11 cellular contexts compared by ENCODE assay signal in the genomic region with DNA sequence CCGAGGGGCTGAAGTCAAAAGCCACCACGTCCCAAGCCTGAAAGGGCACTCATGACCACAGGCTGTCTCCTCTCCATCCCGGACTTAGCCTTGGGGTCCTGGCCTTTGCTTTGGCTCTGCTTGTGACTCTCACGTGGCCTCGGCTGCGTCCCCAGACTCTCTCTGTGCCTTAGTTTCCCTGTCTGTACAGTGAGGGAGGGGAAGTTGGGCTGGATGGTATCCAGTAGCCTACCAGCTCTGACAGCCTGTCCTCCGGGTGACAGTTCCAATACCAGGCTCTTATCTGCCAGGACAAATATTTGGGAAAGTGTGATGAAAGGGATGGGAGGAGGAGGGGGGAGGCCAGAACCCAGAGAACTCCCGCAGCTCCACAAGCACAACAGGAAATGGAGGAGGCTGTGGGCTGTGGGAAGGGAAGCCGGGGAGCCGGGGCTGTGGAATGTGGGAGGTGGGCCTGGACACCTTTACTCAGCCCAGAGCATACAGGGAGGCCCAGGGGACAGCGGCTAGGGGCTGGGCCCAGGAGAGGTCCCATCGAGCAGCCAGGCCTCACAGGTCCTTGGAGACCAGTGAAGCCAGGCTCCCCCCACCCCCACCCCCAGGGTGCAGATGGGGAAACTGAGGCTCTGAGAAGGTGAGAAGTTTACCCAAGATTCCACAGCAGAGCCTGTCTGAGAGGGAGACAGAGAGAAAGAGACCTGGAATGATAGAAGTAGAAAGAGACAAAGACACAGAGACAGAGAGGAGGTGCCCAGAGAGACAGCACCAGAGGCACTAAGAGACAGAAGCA. TPM values are rescaled to one million over a fixed set of nuclear protein-coding genes. Genes with fewer than 3 reads are reported as not detected.
DNase-seq lines count a peak whose midpoint lies in the region; ATAC-seq and TF ChIP-seq lines count a peak whose summit lies in the region.
"Had no signal": no experiment of that assay in that cellular context is flagged by ENCODE, and none has a peak within 500 bp of the region (broad histone marks: within the 10 kb centered on the region; RNA-seq: fewer than 3 reads in every experiment).

No MANE protein-coding gene starts in this region.

- POLR2A ChIA-PET in WTC11 (lab: Charles Lee): interaction anchor here (1.1 kb wide), 1 partner anchor 38 kb away, joined by 3 read pairs; no protein-coding TSS in a partner anchor

- no peak for DNase-seq in CD14-positive monocyte (ENCODE audit: low spot score)
- peak; percentile 54 for DNase-seq in WTC11 (ENCODE audit: low spot score)
- peak in 2 of 3 donors; percentile 65 to 73 for DNase-seq in right cardiac atrium
- DNase-seq in psoas muscle: no peak
- no peak for DNase-seq in T-helper 2 cell
- DNase-seq in DMS 273 (lab: John Stamatoyannopoulos, UW; ENCODE audit: unreplicated experiment): no peak
- no peak for DNase-seq in HT-29 (ENCODE audit: low spot score)
- DNase-seq: activated CD4-positive, alpha-beta T cell treated with anti-CD3 and anti-CD28 coated beads for 36 hours; anterior cingulate cortex; CD4-positive, alpha-beta memory T cell had no signal

- no peak for TF ChIP-seq CTCF in CD14-positive monocyte (IDR thresholded peaks at IDR 0.05)
- TF ChIP-seq CTCF in WTC11 (IDR thresholded peaks at IDR 0.05): no peak
- no peak for TF ChIP-seq CTCF in psoas muscle (IDR thresholded peaks at IDR 0.05)

- H3K27ac Mint-ChIP-seq in CD14-positive monocyte (peak overlapping the region in 4 of 7 donors; percentile 4 to 16 (median 10)), WTC11 (peak overlapping the region; percentile 29; the same call in 1 of the 2 replicates)
- H3K27ac Mint-ChIP-seq: activated CD4-positive, alpha-beta T cell treated with anti-CD3 and anti-CD28 coated beads for 36 hours; CD4-positive, alpha-beta memory T cell had no signal

- H3K27ac ChIP-seq in right cardiac atrium (ENCODE audit: low read length) (peak overlapping the region; percentile 46), psoas muscle (peak overlapping the region; percentile 71)

- H3K4me1 ChIP-seq in right cardiac atrium (ENCODE audit: control insufficient read depth, insufficient read depth, low read length) (peaks cover 39% of the 10 kb centered on the region), psoas muscle (no peaks in the 10 kb centered on the region)

- H3K9me3 Mint-ChIP-seq in CD14-positive monocyte: no peaks in the 10 kb centered on the region
- H3K9me3 Mint-ChIP-seq in WTC11: no peaks in the 10 kb centered on the region
- H3K9me3 Mint-ChIP-seq: CD4-positive, alpha-beta memory T cell had no signal

- intact Hi-C loops in CD14-positive monocyte (cut with micrococcal nuclease) (loop anchor here in 1 of 2 donors (10.0 kb wide), 1 partner anchor 207 kb away; no protein-coding TSS in a partner anchor), right cardiac atrium (cut with DNase I) (no loop called here), psoas muscle (cut with DNase I) (no loop called here)

- H3K36me3 ChIP-seq in psoas muscle (ENCODE audit: insufficient read depth in 1 of 2, low read depth in 1 of 2): peaks cover 0 to 3% of the 10 kb centered on the region in 2 donors

- peaks cover 2 to 10% (median 8%) of the 10 kb centered on the region in 3 donors for H3K27me3 Mint-ChIP-seq in CD14-positive monocyte (ENCODE audit: low read depth in 3 of 3)
- peaks cover 18% of the 10 kb centered on the region for H3K27me3 Mint-ChIP-seq in WTC11 (ENCODE audit: low read depth)
- H3K27me3 Mint-ChIP-seq: activated CD4-positive, alpha-beta T cell treated with anti-CD3 and anti-CD28 coated beads for 36 hours had no signal

- peak; percentile 60 for ATAC-seq in WTC11
- ATAC-seq in right cardiac atrium: peak; percentile 33 to 42
- ATAC-seq in psoas muscle: peak in 1 of 4 donors; percentile 23
- no peak for ATAC-seq in GM18870 (IDR thresholded peaks at IDR 0.05; ENCODE audit: unreplicated experiment)
- ATAC-seq: activated CD4-positive, alpha-beta T cell treated with anti-CD3 and anti-CD28 coated beads for 36 hours had no signal

- H3K4me3 Mint-ChIP-seq in CD14-positive monocyte (no peak overlapping the region), WTC11 (peak overlapping the region; percentile 14; the same call in 1 of the 2 replicates)
- H3K4me3 Mint-ChIP-seq: activated CD4-positive, alpha-beta T cell treated with anti-CD3 and anti-CD28 coated beads for 36 hours; CD4-positive, alpha-beta memory T cell had no signal

- H3K36me3 Mint-ChIP-seq in CD14-positive monocyte: peaks cover 0 to 3% of the 10 kb centered on the region in 2 donors
- H3K36me3 Mint-ChIP-seq in WTC11: no peaks in the 10 kb centered on the region
- H3K36me3 Mint-ChIP-seq: CD4-positive, alpha-beta memory T cell had no signal

- WGBS in right cardiac atrium: 30% methylated on average over 12 of the region's 12 CpGs
- 71 to 77% (median 72%) methylated on average over 12 of the region's 12 CpGs for WGBS in psoas muscle, 3 donors

- peaks cover 15% of the 10 kb centered on the region for H3K4me1 Mint-ChIP-seq in CD14-positive monocyte
- peaks cover 50% of the 10 kb centered on the region for H3K4me1 Mint-ChIP-seq in WTC11
- H3K4me1 Mint-ChIP-seq: activated CD4-positive, alpha-beta T cell treated with anti-CD3 and anti-CD28 coated beads for 36 hours; CD4-positive, alpha-beta memory T cell had no signal

- no peaks in the 10 kb centered on the region for H3K9me3 ChIP-seq in right cardiac atrium (ENCODE audit: control insufficient read depth, low read length)
- no peaks in the 10 kb centered on the region for H3K9me3 ChIP-seq in psoas muscle

- H3K27me3 ChIP-seq in right cardiac atrium (ENCODE audit: control insufficient read depth, insufficient read depth) (no peaks in the 10 kb centered on the region), psoas muscle (ENCODE audit: insufficient read depth in 3 of 3, low read length in 2 of 3) (no peaks in the 10 kb centered on the region)

- H3K4me3 ChIP-seq in right cardiac atrium (ENCODE audit: low read length): no peak overlapping the region
- H3K4me3 ChIP-seq in psoas muscle: no peak overlapping the region

- CTCF ChIA-PET in WTC11 (lab: Charles Lee): interaction anchor here (0.7 to 2.8 kb wide), 12 partner anchors 11 to 81 kb away, joined by 3 to 11 read pairs (median 4); a partner anchor contains a TSS

TF ChIP-seq in WTC11, 78 proteins besides CTCF, POLR2A, EP300 and RAD21:
- TF ChIP-seq GABPB1 (CRISPR knock-in tag; IDR thresholded peaks at IDR 0.05) (peak; percentile 91), NR1H2 (CRISPR knock-in tag; IDR thresholded peaks at IDR 0.05) (no peak)

RNA-seq across cellular contexts. Expression of a gene that starts 18.3 kb away (rescaled TPM):
- polyA plus RNA-seq in CD14-positive monocyte: under 1 TPM; 0.04 to 0.20 TPM
- total RNA-seq in WTC11 (2021): 5.0 to 7.9 TPM (median 5.1 TPM) in 3 replicates
- total RNA-seq in right cardiac atrium: 10 to 100 TPM; 42.7 to 68.0 (median 46.4) TPM
- 24.6 TPM for polyA plus RNA-seq in right cardiac atrium
- total RNA-seq in psoas muscle: 10 to 100 TPM; 34.0 to 56.0 (median 39.1) TPM
- polyA plus RNA-seq in psoas muscle: 10 to 100 TPM; 14.6 to 19.9 (median 19.2) TPM
- 1.1 TPM in 1 of 2 replicates, not detected in the other for total RNA-seq in HT-29 (2014; rRNA removed; shearing (Covaris generic))
- total RNA-seq: activated CD4-positive, alpha-beta T cell treated with anti-CD3 and anti-CD28 coated beads for 36 hours; CD4-positive, alpha-beta memory T cell had no signal
- polyA plus RNA-seq: CD4-positive, alpha-beta memory T cell had no signal

RNA-seq across cellular contexts. Expression of a gene that starts 29.2 kb away (rescaled TPM):
- not detected for polyA plus RNA-seq in CD14-positive monocyte
- 0.09 to 0.14 TPM (median 0.13 TPM) in 3 replicates for total RNA-seq in WTC11 (2021)
- under 1 TPM in 1 of 4 donors, not detected in 3; 0.23 TPM for total RNA-seq in right cardiac atrium
- polyA plus RNA-seq in right cardiac atrium: 0.09 TPM
- not detected for total RNA-seq in psoas muscle
- polyA plus RNA-seq in psoas muscle: under 1 TPM in 2 of 3 donors, not detected in 1; 0.06 to 0.08 TPM
- 3.9 and 6.6 TPM in 2 replicates for total RNA-seq in HT-29 (2014; rRNA removed; shearing (Covaris generic))
- total RNA-seq: activated CD4-positive, alpha-beta T cell treated with anti-CD3 and anti-CD28 coated beads for 36 hours; CD4-positive, alpha-beta memory T cell had no signal
- polyA plus RNA-seq: CD4-positive, alpha-beta memory T cell had no signal

RNA-seq across cellular contexts. Expression of a gene that starts 51.0 kb away (rescaled TPM):
- polyA plus RNA-seq in CD14-positive monocyte (100 to 1,000 TPM; 180 to 242 TPM), right cardiac atrium (4.5 TPM), psoas muscle (1 to 10 TPM; 1.2 to 1.6 (median 1.3) TPM)
- total RNA-seq in WTC11 (2021) (0.07 to 0.20 TPM (median 0.14 TPM) in 3 replicates), right cardiac atrium (10 to 100 TPM; 16.5 to 31.6 (median 24.8) TPM), psoas muscle (10 to 100 TPM in 2 of 4 donors, 1 to 10 TPM in 2; 4.2 to 20.0 (median 10.7) TPM)
- total RNA-seq in HT-29 (2014; rRNA removed; shearing (Covaris generic)): not detected in 2 replicates

RNA-seq across cellular contexts. Expression of a gene that starts 52.5 kb away (rescaled TPM):
- polyA plus RNA-seq in CD14-positive monocyte (not detected), right cardiac atrium (not detected), psoas muscle (not detected)
- total RNA-seq in WTC11 (2021) (0.04 TPM in 1 of 3 replicates, not detected in the others), right cardiac atrium (not detected), psoas muscle (not detected)
- total RNA-seq in HT-29 (2014; rRNA removed; shearing (Covaris generic)): 0.66 and 0.76 TPM in 2 replicates
- total RNA-seq: activated CD4-positive, alpha-beta T cell treated with anti-CD3 and anti-CD28 coated beads for 36 hours; CD4-positive, alpha-beta memory T cell had no signal
- polyA plus RNA-seq: CD4-positive, alpha-beta memory T cell had no signal

Comparison
In these comparisons a context has a peak if more than half of its experiments do, and no peak if none do; other contexts are left out.
1. DNase-seq: peak in WTC11 (single experiment) and right cardiac atrium (2 of 3); none in CD14-positive monocyte (single experiment), psoas muscle (0 of 2), T-helper 2 cell (0 of 5), DMS 273 (single experiment) and HT-29 (single experiment).